Comparison of ENCODE assay signal across 15 cellular contexts in the genomic region with DNA sequence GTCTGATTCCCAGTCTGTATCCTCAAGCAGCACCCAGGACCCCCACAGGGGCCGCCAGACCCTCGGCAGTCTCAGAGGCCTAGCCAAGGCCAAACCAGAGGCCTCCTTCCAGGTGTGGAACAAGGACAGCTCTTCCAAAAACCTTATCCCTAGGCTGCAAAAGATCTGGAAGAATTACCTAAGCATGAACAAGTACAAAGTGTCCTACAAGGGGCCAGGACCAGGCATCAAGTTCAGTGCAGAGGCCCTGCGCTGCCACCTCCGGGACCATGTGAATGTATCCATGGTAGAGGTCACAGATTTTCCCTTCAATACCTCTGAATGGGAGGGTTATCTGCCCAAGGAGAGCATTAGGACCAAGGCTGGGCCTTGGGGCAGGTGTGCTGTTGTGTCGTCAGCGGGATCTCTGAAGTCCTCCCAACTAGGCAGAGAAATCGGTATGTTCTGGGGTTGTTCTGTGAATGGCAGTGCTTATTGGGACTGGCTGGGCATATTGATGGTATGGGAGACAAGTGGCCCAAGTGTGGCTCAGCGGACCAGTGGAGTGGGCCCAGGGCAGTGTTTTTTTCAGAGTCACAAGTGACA.
DNase-seq lines count a peak whose midpoint lies in the region; ATAC-seq, FAIRE-seq and TF ChIP-seq lines count a peak whose summit lies in the region.
"Had no signal": no experiment of that assay in that cellular context is flagged by ENCODE, and none has a peak within 500 bp of the region (broad histone marks: within the 10 kb centered on the region; RNA-seq: fewer than 3 reads in every experiment).

No MANE protein-coding gene starts in this region.

- H3K27me3 Mint-ChIP-seq in T-helper 2 cell treated with Interferon-gamma antibody and Interleukin-4, amounts not matched to agents 5 μg/mL and 100 μg/mL, for 36 hours (ENCODE audit: low read depth), result no peaks in the 10 kb centered on the region
- H3K27me3 Mint-ChIP-seq in naive thymus-derived CD8-positive, alpha-beta T cell, result no peaks in the 10 kb centered on the region

- H3K36me3 ChIP-seq in tibial nerve, result peaks cover 0 to 34% (median 0%) of the 10 kb centered on the region in 3 donors

- no peak for TF ChIP-seq EP300 in tibial nerve (IDR thresholded peaks at IDR 0.05)

- TF ChIP-seq POLR2A in GM19193 (IDR thresholded peaks at IDR 0.05; ENCODE audit: extremely low read depth, insufficient read depth, insufficient read length) (peak; percentile 34), tibial nerve (IDR thresholded peaks at IDR 0.05) (no peak)

- no peaks in the 10 kb centered on the region for H3K9me3 ChIP-seq in tibial nerve

- H3K9me3 Mint-ChIP-seq in T-helper 2 cell treated with Interferon-gamma antibody and Interleukin-4, amounts not matched to agents 5 μg/mL and 100 μg/mL, for 36 hours, result no peaks in the 10 kb centered on the region
- peaks cover 13 to 14% of the 10 kb centered on the region in 2 donors for H3K9me3 Mint-ChIP-seq in activated naive CD4-positive, alpha-beta T cell treated with anti-CD3 and anti-CD28 coated beads, Interleukin-2, amount 50 U/mL, for 72 hours
- peaks cover 0 to 3% (median 0%) of the 10 kb centered on the region in 9 donors for H3K9me3 Mint-ChIP-seq in naive thymus-derived CD8-positive, alpha-beta T cell

- H3K36me3 Mint-ChIP-seq in T-helper 2 cell treated with Interferon-gamma antibody and Interleukin-4, amounts not matched to agents 5 μg/mL and 100 μg/mL, for 36 hours (ENCODE audit: low read depth), result peaks cover 83% of the 10 kb centered on the region
- H3K36me3 Mint-ChIP-seq in activated naive CD4-positive, alpha-beta T cell treated with anti-CD3 and anti-CD28 coated beads, Interleukin-2, amount 50 U/mL, for 72 hours, result peaks cover 55 to 95% of the 10 kb centered on the region in 2 donors
- peaks cover 30 to 91% (median 64%) of the 10 kb centered on the region in 3 donors for H3K36me3 Mint-ChIP-seq in naive thymus-derived CD8-positive, alpha-beta T cell

- peaks cover 72% of the 10 kb centered on the region for H3K4me1 Mint-ChIP-seq in T-helper 2 cell treated with Interferon-gamma antibody and Interleukin-4, amounts not matched to agents 5 μg/mL and 100 μg/mL, for 36 hours (ENCODE audit: low read depth)
- peaks cover 52 to 94% (median 90%) of the 10 kb centered on the region in 4 donors for H3K4me1 Mint-ChIP-seq in naive thymus-derived CD8-positive, alpha-beta T cell

- H3K4me3 ChIP-seq in tibial nerve, result no peak overlapping the region

- 98% methylated on average over 8 of the region's 8 CpGs for WGBS in tibial nerve, 2 donors

- peak overlapping the region; percentile 83 for H3K4me3 Mint-ChIP-seq in T-helper 2 cell treated with Interferon-gamma antibody and Interleukin-4, amounts not matched to agents 5 μg/mL and 100 μg/mL, for 36 hours
- H3K4me3 Mint-ChIP-seq in naive thymus-derived CD8-positive, alpha-beta T cell, result peak overlapping the region in 8 of 10 donors; percentile 30 to 84 (median 74)

- H3K4me1 ChIP-seq in tibial nerve, result peaks cover 0 to 37% (median 17%) of the 10 kb centered on the region in 4 donors

- FAIRE-seq in HTR-8/SVneo (lab: Jason Lieb, UNC), result no peak
- FAIRE-seq: D721Med had no signal

- TF ChIP-seq CTCF in tibial nerve (IDR thresholded peaks at IDR 0.05), result no peak

- H3K27ac ChIP-seq in tibial nerve, result peak overlapping the region in 1 of 4 donors; percentile 61
- H3K27ac ChIP-seq: KMS-11, RWPE1 had no signal

- H3K27me3 ChIP-seq in tibial nerve, result no peaks in the 10 kb centered on the region

- peak overlapping the region; percentile 97 for H3K27ac Mint-ChIP-seq in T-helper 2 cell treated with Interferon-gamma antibody and Interleukin-4, amounts not matched to agents 5 μg/mL and 100 μg/mL, for 36 hours
- peak overlapping the region; percentile 91 to 96 for H3K27ac Mint-ChIP-seq in activated naive CD4-positive, alpha-beta T cell treated with anti-CD3 and anti-CD28 coated beads, Interleukin-2, amount 50 U/mL, for 72 hours
- H3K27ac Mint-ChIP-seq in naive thymus-derived CD8-positive, alpha-beta T cell, result peak overlapping the region; percentile 72 to 97 (median 92)

- no peak for ATAC-seq in activated naive CD4-positive, alpha-beta T cell treated with anti-CD3 and anti-CD28 coated beads, Interleukin-2, amount 50 U/mL, for 72 hours
- no peak for ATAC-seq in naive thymus-derived CD8-positive, alpha-beta T cell
- ATAC-seq in GM19351 (IDR thresholded peaks at IDR 0.05; ENCODE audit: unreplicated experiment), result no peak
- ATAC-seq: HCT116 had no signal

- no peak for DNase-seq in T-helper 2 cell treated with Interferon-gamma antibody and Interleukin-4, amounts not matched to agents 5 μg/mL and 100 μg/mL, for 36 hours (ENCODE audit: low spot score)
- DNase-seq in T-helper 2 cell, result no peak
- DNase-seq in activated naive CD4-positive, alpha-beta T cell treated with anti-CD3 and anti-CD28 coated beads, Interleukin-2, amount 50 U/mL, for 72 hours (ENCODE audit: low spot score in 2 of 2), result no peak
- DNase-seq in naive thymus-derived CD8-positive, alpha-beta T cell, result no peak
- DNase-seq in tibial nerve (ENCODE audit: low spot score in 2 of 2), result no peak
- no peak for DNase-seq in HTR-8/SVneo (ENCODE audit: insufficient read length, low spot score)
- DNase-seq: effector CD8-positive, alpha-beta T cell; NCI-H1694; NCI-H526 treated with DMSO at 0.1 percent for 48 hours had no signal

- POLR2A ChIA-PET in naive thymus-derived CD8-positive, alpha-beta T cell (lab: Charles Lee), result interaction anchor here (1.1 to 5.3 kb wide), 2 partner anchors 16 to 123 kb away, joined by 3 to 54 read pairs; no protein-coding TSS in a partner anchor
